Comparison of ENCODE assay signal across 11 cellular contexts in the genomic region with DNA sequence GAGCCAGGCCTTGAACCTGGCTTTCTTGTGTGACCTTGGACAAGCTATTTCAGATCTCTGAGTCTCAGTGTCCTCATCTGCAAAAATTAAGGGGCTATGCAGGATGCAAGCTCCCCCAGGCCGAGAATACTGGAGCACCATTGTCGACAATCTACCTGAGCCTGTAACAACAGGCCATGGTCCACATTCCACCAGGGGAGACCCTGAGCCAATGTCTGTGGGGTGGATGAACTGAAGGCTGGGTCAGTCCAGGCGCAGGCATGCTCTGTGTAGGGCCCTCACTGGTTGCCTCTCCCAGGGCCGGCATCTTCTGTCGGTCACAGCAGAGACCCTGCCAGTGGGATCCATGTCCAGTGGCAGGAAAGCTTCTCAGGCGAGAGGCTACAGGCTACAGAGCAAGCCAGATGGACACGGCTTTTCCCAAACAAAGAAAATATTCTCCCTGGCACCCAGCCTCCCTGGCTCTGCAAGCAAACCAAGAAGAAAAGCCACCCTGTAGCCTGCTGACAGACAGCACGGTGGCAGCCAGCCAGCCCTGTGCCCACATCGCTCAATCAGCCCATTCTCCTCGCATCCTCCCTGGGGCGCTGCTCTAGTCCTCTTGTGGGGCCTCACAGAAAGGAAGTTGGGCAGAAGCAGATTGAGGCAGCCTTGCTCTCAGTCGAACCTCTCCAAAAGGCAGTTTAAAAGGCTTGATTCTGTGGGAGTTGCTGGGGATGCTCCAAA. TPM values are rescaled to one million over a fixed set of nuclear protein-coding genes. Genes with fewer than 3 reads are reported as not detected.
DNase-seq lines count a peak whose midpoint lies in the region; ATAC-seq and TF ChIP-seq lines count a peak whose summit lies in the region.
"Had no signal": no experiment of that assay in that cellular context is flagged by ENCODE, and none has a peak within 500 bp of the region (broad histone marks: within the 10 kb centered on the region; RNA-seq: fewer than 3 reads in every experiment).

No MANE protein-coding gene starts in this region.

- in situ Hi-C loops in G401 (cut with HindIII; ENCODE audit: low sequenced_read_pairs), result no loop called here

- no peak overlapping the region for H3K27ac ChIP-seq in parathyroid adenoma
- H3K27ac ChIP-seq: lower lobe of right lung had no signal

- no peaks in the 10 kb centered on the region for H3K9me3 ChIP-seq in parathyroid adenoma (ENCODE audit: control insufficient read depth, low read length)
- H3K9me3 ChIP-seq: lower lobe of right lung had no signal

- no peaks in the 10 kb centered on the region for H3K27me3 ChIP-seq in parathyroid adenoma (ENCODE audit: control insufficient read depth, insufficient read depth, low read length)

- no peak overlapping the region for H3K4me2 ChIP-seq in parathyroid adenoma (ENCODE audit: low read length)

- H3K36me3 ChIP-seq in parathyroid adenoma (ENCODE audit: control insufficient read depth, insufficient read depth, low read length), result no peaks in the 10 kb centered on the region
- H3K36me3 ChIP-seq: lower lobe of right lung had no signal

- TF ChIP-seq CTCF in parathyroid adenoma (IDR thresholded peaks at IDR 0.05), result no peak

- H3K4me1 ChIP-seq in parathyroid adenoma, result peaks cover 8% of the 10 kb centered on the region
- H3K4me1 ChIP-seq: lower lobe of right lung had no signal

- H3K79me2 ChIP-seq in parathyroid adenoma, result no peaks in the 10 kb centered on the region

- H3K4me3 ChIP-seq in parathyroid adenoma (ENCODE audit: low read depth, low read length), result no peak overlapping the region
- H3K4me3 ChIP-seq: lower lobe of right lung had no signal

- peak overlapping the region; percentile 85 for H2AFZ ChIP-seq in parathyroid adenoma

- DNase-seq in G401 (ENCODE audit: low spot score) (peak; percentile 97), NCI-H345 (lab: John Stamatoyannopoulos, UW) (peak; percentile 78), cerebellum (ENCODE audit: low spot score) (peak; percentile 89), SK-N-DZ (ENCODE audit: low spot score) (no peak), DMS53 treated with DMSO at 0.1 percent for 48 hours (lab: John Stamatoyannopoulos, UW; ENCODE audit: unreplicated experiment) (no peak), LoVo (ENCODE audit: low spot score) (no peak)
- DNase-seq: effector memory CD8-positive, alpha-beta T cell; lower lobe of right lung; stimulated activated CD4-positive, alpha-beta T cell treated with anti-CD3 and anti-CD28 coated beads, Interleukin-4, amount 100 ng/mL, for 24 hours had no signal

- no peak overlapping the region for H3K9ac ChIP-seq in parathyroid adenoma

- ATAC-seq in HG03378 (IDR thresholded peaks at IDR 0.05; ENCODE audit: unreplicated experiment), result no peak
- ATAC-seq: effector memory CD8-positive, alpha-beta T cell had no signal

RNA-seq across cellular contexts. Expression of a gene that starts 48.7 kb away (rescaled TPM):
- total RNA-seq in G401 (2014; rRNA removed; shearing (Covaris generic)), result 17.5 and 18.5 TPM in 2 replicates
- 48.7 TPM for total RNA-seq in cerebellum
- 0.12 TPM in 1 of 2 replicates, not detected in the other for polyA plus RNA-seq in SK-N-DZ (2014; cell fraction: cytosol; rRNA removed)
- polyA plus RNA-seq in SK-N-DZ (2014; cell fraction: nucleus; rRNA removed), result 0.16 and 0.24 TPM in 2 replicates

Comparison
In these comparisons a context has a peak if more than half of its experiments do, and no peak if none do; other contexts are left out.
1. DNase-seq: peak in G401 (single experiment), NCI-H345 (single experiment) and cerebellum (single experiment); none in SK-N-DZ (single experiment), DMS53 treated with DMSO at 0.1 percent for 48 hours (single experiment) and LoVo (single experiment).